9 cellular contexts compared by ENCODE assay signal in the genomic region with DNA sequence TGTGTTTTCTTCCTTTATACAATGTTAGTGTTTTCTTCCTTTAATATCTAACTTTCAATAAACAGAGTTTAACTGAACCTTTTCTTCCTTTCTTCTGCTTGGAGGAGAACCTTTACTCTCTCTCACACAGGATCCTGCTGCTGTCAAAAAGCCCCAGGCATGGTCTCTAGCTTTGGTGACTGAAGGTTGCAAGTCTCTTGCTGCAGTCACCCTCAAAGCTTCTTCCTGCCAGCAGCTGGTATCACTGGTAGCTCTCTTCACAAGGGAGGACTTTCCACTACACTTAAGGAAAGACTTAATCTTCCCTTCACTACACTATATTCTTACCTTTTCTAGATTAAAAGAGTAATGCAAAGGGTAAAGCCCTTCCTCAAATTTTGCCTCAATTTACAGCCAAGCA.
DNase-seq lines count a peak whose midpoint lies in the region; ATAC-seq, FAIRE-seq and TF ChIP-seq lines count a peak whose summit lies in the region.
"Had no signal": no experiment of that assay in that cellular context is flagged by ENCODE, and none has a peak within 500 bp of the region (broad histone marks: within the 10 kb centered on the region; RNA-seq: fewer than 3 reads in every experiment).

No MANE protein-coding gene starts in this region.

- ATAC-seq in A549 (peak in 1 of 2 experiments; percentile 37; a peak in 2 of 6 replicates), GM19324 (IDR thresholded peaks at IDR 0.05; ENCODE audit: low FRiP score, unreplicated experiment) (peak; percentile 50), HG03196 (IDR thresholded peaks at IDR 0.05; ENCODE audit: unreplicated experiment) (peak; percentile 47)

- H3K4me1 ChIP-seq in A549 (peaks cover 23% of the 10 kb centered on the region), H1 (replicated peaks in 1 of 4; ENCODE audit: control insufficient read depth in 3 of 4, insufficient read depth in 4 of 4, low read length in 3 of 4) (peaks cover 0 to 15% (median 8%) of the 10 kb centered on the region in 4 experiments; a peak in 4 of 7 replicates), OCI-LY7 (ENCODE audit: insufficient read depth, low read length, poor library complexity, severe bottlenecking) (no peaks in the 10 kb centered on the region), SJCRH30 (peaks cover 16% of the 10 kb centered on the region)

- no peak overlapping the region for H4K8ac ChIP-seq in H1 (ENCODE audit: extremely low read depth, insufficient read depth, low read length)

- no peak overlapping the region for H2BK20ac ChIP-seq in H1 (ENCODE audit: low read length)

- no peak for TF ChIP-seq RAD21 in A549 (conservative IDR thresholded peaks at IDR 0.05 in 1 of 2, IDR thresholded peaks at IDR 0.05 in 1 of 2)
- TF ChIP-seq RAD21 in H1 (IDR thresholded peaks at IDR 0.05 in 1 of 2, conservative IDR thresholded peaks at IDR 0.05 in 1 of 2; ENCODE audit: low read depth in 2 of 2, low read length in 2 of 2), result no peak

- POLR2A ChIA-PET in A549 (lab: Yijun Ruan, JAX) (no interaction called here), H1 (lab: Charles Lee; ENCODE audit: partially characterized antibody) (interaction anchor here (1.2 to 1.4 kb wide), 3 partner anchors 10 to 154 kb away, joined by 3 to 5 read pairs (median 4); no protein-coding TSS in a partner anchor), OCI-LY7 (lab: Charles Lee) (interaction anchor here (0.7 to 1.5 kb wide), 8 partner anchors 8 to 174 kb away, joined by 3 to 5 read pairs (median 3); no protein-coding TSS in a partner anchor)

- no peak for DNase-seq in A549 (ENCODE audit: low read depth in 1 of 2, low spot score in 1 of 2)
- DNase-seq in H1 (ENCODE audit: low read depth in 1 of 2, low spot score in 2 of 2), result no peak
- DNase-seq in OCI-LY7 (ENCODE audit: low spot score), result no peak
- no peak for DNase-seq in activated CD8-positive, alpha-beta memory T cell treated with anti-CD3 and anti-CD28 coated beads, Interleukin-2, amount 50 U/mL, for 4 hours
- DNase-seq in SJCRH30, result no peak
- DNase-seq in KG1 (lab: John Stamatoyannopoulos, UW), result no peak

- no peak overlapping the region for H2BK120ac ChIP-seq in H1 (replicated peaks; ENCODE audit: low read depth, low read length)

- no peak overlapping the region for H3K14ac ChIP-seq in H1 (ENCODE audit: insufficient read length)

- H3K4ac ChIP-seq in H1 (replicated peaks; ENCODE audit: insufficient read length, low read depth, low read length), result no peak overlapping the region

- no peak overlapping the region for H2AK5ac ChIP-seq in H1 (ENCODE audit: low read depth, low read length)

- peak overlapping the region; percentile 36 for H3K4me2 ChIP-seq in A549
- H3K4me2 ChIP-seq in H1 (ENCODE audit: insufficient read depth in 1 of 2, low read depth in 2 of 2, low read length in 2 of 2), result peak overlapping the region; percentile 53 to 58
- no peak overlapping the region for H3K4me2 ChIP-seq in OCI-LY7 (ENCODE audit: low read length)

- H4K91ac ChIP-seq in H1 (replicated peaks; ENCODE audit: insufficient read length, low read length), result no peak overlapping the region

- no peak overlapping the region for H2BK5ac ChIP-seq in H1 (ENCODE audit: low read depth, low read length)

- H3K27ac ChIP-seq in A549 (no peak overlapping the region), H1 (ENCODE audit: low read depth, low read length) (0 out of 2 replicates have a peak overlapping the region, but pooled peaks have one; percentile 19), OCI-LY7 (ENCODE audit: low read depth, low read length, poor library complexity, severe bottlenecking) (no peak overlapping the region), SJCRH30 (no peak overlapping the region)

- no peak overlapping the region for H3K56ac ChIP-seq in H1 (replicated peaks; ENCODE audit: insufficient read length, low read depth, low read length)

- H3K79me2 ChIP-seq in H1 (ENCODE audit: control insufficient read depth in 1 of 2, insufficient read depth in 2 of 2, low read length in 2 of 2) (peaks cover 0 to 4% of the 10 kb centered on the region in 2 experiments; a peak in 3 of 4 replicates), OCI-LY7 (ENCODE audit: insufficient read depth, low read depth, low read length) (no peaks in the 10 kb centered on the region)

- BruUV-seq in OCI-LY7 (replicated peaks; lab: Mats Ljungman, UMichigan), result no TSS peak

- no peaks in the 10 kb centered on the region for H3K9me3 ChIP-seq in A549
- H3K9me3 ChIP-seq in H1 (ENCODE audit: insufficient read depth in 2 of 2, low read depth in 1 of 2, low read length in 1 of 2), result no peaks in the 10 kb centered on the region
- H3K9me3 ChIP-seq in OCI-LY7 (ENCODE audit: low read length), result no peaks in the 10 kb centered on the region
- H3K9me3 ChIP-seq in SJCRH30 (replicated peaks), result no peaks in the 10 kb centered on the region

- H4K5ac ChIP-seq in H1 (ENCODE audit: insufficient read length, low read depth, low read length), result no peak overlapping the region

- H3K9ac ChIP-seq in H1 (replicated peaks in 1 of 4; ENCODE audit: extremely low read depth in 1 of 4, low read depth in 3 of 4, low read length in 3 of 4), result no peak overlapping the region; a peak in 1 of 7 replicates

- H3K9me2 ChIP-seq in OCI-LY7 (ENCODE audit: insufficient read depth, low read length), result no peaks in the 10 kb centered on the region

- no peak for TF ChIP-seq EP300 in A549 (IDR thresholded peaks at IDR 0.05)
- no peak for TF ChIP-seq EP300 in H1 (IDR thresholded peaks at IDR 0.05; ENCODE audit: borderline replicate concordance in 1 of 2, low read depth in 2 of 2, low read length in 2 of 2)

- no peak overlapping the region for H3K18ac ChIP-seq in H1 (ENCODE audit: extremely low read depth, low read length)

- H3K23ac ChIP-seq in H1 (ENCODE audit: insufficient read length), result no peak overlapping the region

- H2BK12ac ChIP-seq in H1 (ENCODE audit: low read depth, low read length), result no peak overlapping the region

- H3K36me3 ChIP-seq in H1 (ENCODE audit: control insufficient read depth in 2 of 4, insufficient read depth in 4 of 4, low read length in 3 of 4), result no peaks in the 10 kb centered on the region
- H3K36me3 ChIP-seq in OCI-LY7 (ENCODE audit: insufficient read depth, low read length), result no peaks in the 10 kb centered on the region
- no peaks in the 10 kb centered on the region for H3K36me3 ChIP-seq in SJCRH30

- H3K23me2 ChIP-seq in H1 (ENCODE audit: low read depth, low read length), result no peaks in the 10 kb centered on the region

- H3K4me3 ChIP-seq in A549 (no peak overlapping the region), H1 (ENCODE audit: extremely low read depth in 1 of 4, insufficient read depth in 2 of 4, low read depth in 3 of 4, low read length in 4 of 4) (peak overlapping the region in 2 of 4 experiments; percentile 1 to 42; a peak in 2 of 8 replicates), OCI-LY7 (ENCODE audit: low read depth, low read length, poor library complexity, severe bottlenecking) (no peak overlapping the region), SJCRH30 (no peak overlapping the region)

- H2BK15ac ChIP-seq in H1 (ENCODE audit: low read length), result no peak overlapping the region

- H2AFZ ChIP-seq in H1 (ENCODE audit: low read length) (no peak overlapping the region; the same call in 1 of the 2 replicates), OCI-LY7 (ENCODE audit: low read length) (no peak overlapping the region)

- H3K79me1 ChIP-seq in H1 (ENCODE audit: low read depth, low read length), result no peaks in the 10 kb centered on the region

- H3K27me3 ChIP-seq in H1 (replicated peaks in 1 of 4; ENCODE audit: control insufficient read depth in 3 of 4, extremely low read depth in 1 of 4, insufficient read depth in 3 of 4, low read length in 3 of 4), result no peaks in the 10 kb centered on the region
- H3K27me3 ChIP-seq in SJCRH30, result no peaks in the 10 kb centered on the region

- intact Hi-C loops in OCI-LY7 (cut with micrococcal nuclease; ENCODE audit: unreplicated experiment), result no loop called here

- CTCF ChIA-PET in A549 (lab: Yijun Ruan, JAX) (no interaction called here), H1 (lab: Charles Lee; ENCODE audit: partially characterized antibody) (interaction anchor here (1.0 to 1.1 kb wide), 2 partner anchors 156 to 159 kb away, joined by 3 read pairs; no protein-coding TSS in a partner anchor), OCI-LY7 (lab: Charles Lee; ENCODE audit: unreplicated experiment) (no interaction called here)

- no peak for TF ChIP-seq CTCF in A549 (IDR thresholded peaks at IDR 0.05)
- no peak for TF ChIP-seq CTCF in H1 (IDR thresholded peaks at IDR 0.05; ENCODE audit: control extremely low read depth in 1 of 3, insufficient read depth in 1 of 3, low read depth in 1 of 3, low read length in 3 of 3)
- no peak for TF ChIP-seq CTCF in OCI-LY7 (conservative IDR thresholded peaks at IDR 0.05; ENCODE audit: low read length)

- TF ChIP-seq POLR2A in A549 (IDR thresholded peaks at IDR 0.05; ENCODE audit: low read length) (no peak), H1 (IDR thresholded peaks at IDR 0.05; ENCODE audit: control extremely low read depth in 1 of 2, low read depth in 2 of 2, low read length in 2 of 2) (no peak)

- H4K20me1 ChIP-seq in H1 (replicated peaks in 1 of 2; ENCODE audit: control insufficient read depth in 1 of 2, insufficient read depth in 2 of 2, low read length in 2 of 2) (no peaks in the 10 kb centered on the region), OCI-LY7 (ENCODE audit: insufficient read depth, low read length) (no peaks in the 10 kb centered on the region)

- FAIRE-seq in A549 (lab: Jason Lieb, UNC) (no peak), H1 (lab: Jason Lieb, UNC) (peak; percentile 32)
- FAIRE-seq: G401.6 had no signal

TF ChIP-seq in H1, 55 proteins besides CTCF, POLR2A, EP300 and RAD21:
- TF ChIP-seq POLR2AphosphoS5 (IDR thresholded peaks at IDR 0.05; ENCODE audit: low read depth, low read length), result no peak
- TF ChIP-seq MAFK (IDR thresholded peaks at IDR 0.05; ENCODE audit: low read depth, low read length), result no peak
- no peak for TF ChIP-seq CEBPB (IDR thresholded peaks at IDR 0.05; ENCODE audit: low read depth, low read length)
- TF ChIP-seq CBX5 (IDR thresholded peaks at IDR 0.05; ENCODE audit: low read depth, low read length), result no peak
